ENCODE assay signal across 8 cellular contexts in the genomic region with DNA sequence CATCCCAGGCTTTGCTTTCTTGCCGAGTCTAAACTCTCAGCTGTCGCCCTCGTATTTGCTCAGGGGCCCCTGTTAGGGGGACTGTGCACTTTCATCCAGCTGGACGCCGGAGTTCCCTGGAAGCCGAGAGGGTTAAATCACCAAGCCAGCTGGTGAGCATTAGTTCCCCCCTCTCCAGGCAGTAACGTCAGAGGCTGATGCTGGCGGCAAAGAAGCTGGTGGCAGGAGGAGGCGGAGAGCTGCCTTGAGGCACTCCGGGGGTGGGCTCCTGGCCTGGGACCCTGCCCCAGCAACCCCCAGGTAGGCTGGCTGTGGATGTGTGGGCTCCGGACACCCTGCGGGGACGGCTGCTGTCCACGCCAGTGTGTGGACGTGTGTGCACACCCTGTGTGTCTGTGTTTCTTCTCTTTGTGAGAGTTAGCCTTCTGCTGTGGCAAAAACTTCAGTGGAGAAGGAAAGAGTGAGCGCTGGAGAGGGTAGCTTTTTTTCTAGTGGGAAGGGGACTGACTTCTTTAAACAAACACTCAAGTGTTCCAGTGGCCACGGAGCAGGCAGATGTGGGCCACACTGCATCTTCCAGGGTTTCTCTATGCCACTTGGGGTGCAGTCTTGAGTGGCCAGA.
A peak's percentile ranks its signal among the peaks of the same experiment; 100 is the strongest.
DNase-seq lines count a peak whose midpoint lies in the region; ATAC-seq and TF ChIP-seq lines count a peak whose summit lies in the region.
"Had no signal": no experiment of that assay in that cellular context is flagged by ENCODE, and none has a peak within 500 bp of the region (broad histone marks: within the 10 kb centered on the region; RNA-seq: fewer than 3 reads in every experiment).

No MANE protein-coding gene starts in this region.

- DNase-seq in adipocyte (ENCODE audit: low read depth) (peak; percentile 80), left lung (no peak), tibial artery (peak in 1 of 2 donors; percentile 69), hippocampal formation (lab: John Stamatoyannopoulos, UW) (no peak), Kasumi-1 (lab: John Stamatoyannopoulos, UW) (no peak)

- 0 out of 2 replicates have a peak overlapping the region, but pooled peaks have one; percentile 44 for H3K27ac ChIP-seq in HUES64 (ENCODE audit: low read depth, low read length)
- peak overlapping the region in 1 of 2 donors; percentile 42 for H3K27ac ChIP-seq in left lung
- H3K27ac ChIP-seq in tibial artery: peak overlapping the region; percentile 57 to 72

- H3K36me3 ChIP-seq in HUES64 (ENCODE audit: insufficient read depth, low read length) (0 out of 2 replicates have a peak, but pooled peaks cover under 1% of the 10 kb centered on the region), adipocyte (ENCODE audit: control insufficient read depth, insufficient read depth, low read length, severe bottlenecking) (no peaks in the 10 kb centered on the region), left lung (no peaks in the 10 kb centered on the region), tibial artery (no peaks in the 10 kb centered on the region)

- H3K9me3 ChIP-seq in HUES64 (ENCODE audit: insufficient read depth, low read depth, low read length) (no peaks in the 10 kb centered on the region), adipocyte (ENCODE audit: control insufficient read depth, low read length) (no peaks in the 10 kb centered on the region), left lung (no peaks in the 10 kb centered on the region), tibial artery (no peaks in the 10 kb centered on the region)

- H3K9ac ChIP-seq in HUES64 (ENCODE audit: low read depth, low read length) (no peak overlapping the region; the same call in 1 of the 2 replicates), adipocyte (ENCODE audit: low read length) (peak overlapping the region; percentile 31)

- H3K4me3 ChIP-seq in HUES64 (ENCODE audit: low read length): no peak overlapping the region
- H3K4me3 ChIP-seq in adipocyte (ENCODE audit: low read length): no peak overlapping the region
- no peak overlapping the region for H3K4me3 ChIP-seq in left lung
- H3K4me3 ChIP-seq in tibial artery: peak overlapping the region; percentile 12 to 40
- H3K4me3 ChIP-seq: lung had no signal

- intact Hi-C loops in left lung (cut with DNase I) (no loop called here), tibial artery (cut with DNase I; ENCODE audit: low total_unique reads) (no loop called here)

- 59% methylated on average over 17 of the region's 17 CpGs for WGBS in HUES64

- ATAC-seq in left lung: peak; percentile 34
- no peak for ATAC-seq in GM21367 (IDR thresholded peaks at IDR 0.05; ENCODE audit: unreplicated experiment)

- peaks cover 34% of the 10 kb centered on the region for H3K4me1 ChIP-seq in HUES64 (ENCODE audit: insufficient read depth, low read length)
- peaks cover 31% of the 10 kb centered on the region for H3K4me1 ChIP-seq in adipocyte (ENCODE audit: control insufficient read depth, insufficient read depth, low read length)
- H3K4me1 ChIP-seq in left lung: peaks cover 0 to 16% of the 10 kb centered on the region in 2 donors
- peaks cover 0 to 47% (median 37%) of the 10 kb centered on the region in 4 donors for H3K4me1 ChIP-seq in tibial artery

- H3K27me3 ChIP-seq in HUES64 (ENCODE audit: insufficient read depth, low read length) (no peaks in the 10 kb centered on the region), adipocyte (replicated peaks; ENCODE audit: control insufficient read depth, insufficient read depth, low read length) (no peaks in the 10 kb centered on the region), left lung (peaks cover 0 to 20% of the 10 kb centered on the region in 2 donors), tibial artery (no peaks in the 10 kb centered on the region)

- TF ChIP-seq CTCF in left lung (IDR thresholded peaks at IDR 0.05): no peak
- TF ChIP-seq CTCF in tibial artery (IDR thresholded peaks at IDR 0.05): no peak

Comparison
In these comparisons a context has a peak if more than half of its experiments do, and no peak if none do; other contexts are left out.
1. H3K4me3 ChIP-seq: peak in tibial artery (2 of 2); none in HUES64 (single experiment), adipocyte (single experiment) and left lung (0 of 2).